ENCODE assay signal across 8 cellular contexts in genomic region chr13:98576963-98577822, GRCh38. TPM values are rescaled to one million over a fixed set of nuclear protein-coding genes. Genes with fewer than 3 reads are reported as not detected.
DNase-seq lines count a peak whose midpoint lies in the region; ATAC-seq, FAIRE-seq and TF ChIP-seq lines count a peak whose summit lies in the region.

STK24 (minus strand) TSS chr13:98577107; CDS start chr13:98576786, 321 bp downstream.

- H3K27ac Mint-ChIP-seq in activated naive CD8-positive, alpha-beta T cell treated with anti-CD3 and anti-CD28 coated beads for 36 hours: peak within 1 kb of the TSS; percentile 92

- FAIRE-seq in urothelium cell line (lab: Jason Lieb, UNC): no peak

- H3K36me3 ChIP-seq in SJCRH30: no peaks in the 10 kb centered on the region

- DNase-seq in DMS79 (lab: John Stamatoyannopoulos, UW) (peak; percentile 72), SJCRH30 (peak; percentile 63 to 76), glomerular visceral epithelial cell (ENCODE audit: extremely low spot score) (peak; percentile 84), omental fat pad (ENCODE audit: low spot score) (no peak), urothelium cell line (ENCODE audit: low spot score) (peak; percentile 83)
- peak; percentile 83 for DNase-seq in activated naive CD8-positive, alpha-beta T cell treated with anti-CD3 and anti-CD28 coated beads for 36 hours

- peaks cover 33% of the 10 kb centered on the region for H3K4me1 ChIP-seq in SJCRH30

- no peaks in the 10 kb centered on the region for H3K9me3 ChIP-seq in SJCRH30 (replicated peaks)

- H3K4me1 Mint-ChIP-seq in activated naive CD8-positive, alpha-beta T cell treated with anti-CD3 and anti-CD28 coated beads for 36 hours: peaks cover 37% of the 10 kb centered on the region

- ATAC-seq in GM19467 (IDR thresholded peaks at IDR 0.05; ENCODE audit: unreplicated experiment): peak; percentile 46
- ATAC-seq in HG03575 (IDR thresholded peaks at IDR 0.05; ENCODE audit: extremely low read depth, insufficient number of reproducible peaks, low FRiP score, unreplicated experiment): peak; percentile 34
- ATAC-seq in omental fat pad (ENCODE audit: low FRiP score): peak; percentile 91

- peak within 1 kb of the TSS; percentile 94 for H3K4me3 ChIP-seq in SJCRH30

- no peaks in the 10 kb centered on the region for H3K27me3 Mint-ChIP-seq in activated naive CD8-positive, alpha-beta T cell treated with anti-CD3 and anti-CD28 coated beads for 36 hours

- peaks cover 22% of the 10 kb centered on the region for H3K36me3 Mint-ChIP-seq in activated naive CD8-positive, alpha-beta T cell treated with anti-CD3 and anti-CD28 coated beads for 36 hours

- no peaks in the 10 kb centered on the region for H3K9me3 Mint-ChIP-seq in activated naive CD8-positive, alpha-beta T cell treated with anti-CD3 and anti-CD28 coated beads for 36 hours

- TF ChIP-seq CTCF in omental fat pad (IDR thresholded peaks at IDR 0.05): no peak

- peak within 1 kb of the TSS; percentile 80 for H3K27ac ChIP-seq in SJCRH30

- no peaks in the 10 kb centered on the region for H3K27me3 ChIP-seq in SJCRH30

- peak within 1 kb of the TSS; percentile 98 for H3K4me3 Mint-ChIP-seq in activated naive CD8-positive, alpha-beta T cell treated with anti-CD3 and anti-CD28 coated beads for 36 hours

RNA-seq across cellular contexts. Expression of gene STK24, which starts in this region (rescaled TPM):
- total RNA-seq in SJCRH30 (2014; rRNA removed; shearing (Covaris generic)): 71.4 and 80.2 TPM in 2 replicates
- total RNA-seq in activated naive CD8-positive, alpha-beta T cell treated with anti-CD3 and anti-CD28 coated beads for 36 hours: 100 to 1,000 TPM; 129 TPM
- total RNA-seq in omental fat pad: 10 to 100 TPM; 55.3 to 96.3 (median 83.9) TPM

Comparison
In these comparisons a context has a peak if more than half of its experiments do, and no peak if none do; other contexts are left out.
1. ATAC-seq: peak in every context shown above with its lines; median percentile 91 in omental fat pad; 46 in GM19467; 34 in HG03575.